In the genomic region with DNA sequence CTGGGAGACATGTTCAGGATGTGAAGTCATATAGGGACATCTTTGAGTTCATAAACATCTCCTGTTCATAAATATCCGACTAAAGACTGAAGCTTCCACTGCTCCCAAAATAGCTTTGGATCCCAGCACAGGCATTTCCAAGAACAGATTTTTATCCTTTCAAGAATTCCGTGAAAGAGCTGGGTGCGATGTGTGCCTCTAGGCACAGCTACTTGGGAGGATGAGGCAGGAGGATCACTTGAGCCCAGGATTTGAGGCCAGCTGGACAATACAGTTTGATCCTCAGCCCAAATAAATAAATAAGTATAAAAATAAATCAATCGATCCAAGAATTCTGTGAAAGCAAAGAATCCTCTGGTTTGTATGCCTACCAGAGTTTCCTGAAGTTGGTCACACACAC, we compare ENCODE assay signal across 33 cellular contexts. TPM values are rescaled to one million over a fixed set of nuclear protein-coding genes. Genes with fewer than 3 reads are reported as not detected.
"Had no signal": no experiment of that assay in that cellular context is flagged by ENCODE, and none has a peak within 500 bp of the region (broad histone marks: within the 10 kb centered on the region; RNA-seq: fewer than 3 reads in every experiment).

No MANE protein-coding gene starts in this region.

- H3K4me3 Mint-ChIP-seq: endodermal cell; mesothelial cell of epicardium; naive thymus-derived CD4-positive, alpha-beta T cell; nephron; neural progenitor cell; stimulated activated memory B cell treated with anti-CD40 and anti-IgM and Interleukin-4, amounts not matched to agents 10 μg/mL and 1 μg/mL and 100 μg/mL, for 72 hours; type B pancreatic cell had no signal

- H3K9me3 ChIP-seq: gastrocnemius medialis, mucosa of descending colon, right atrium auricular region, testis, tibial artery had no signal

- H3K27me3 ChIP-seq: testis had no signal

- DNase-seq: dorsolateral prefrontal cortex; effector CD4-positive, alpha-beta T cell; foreskin fibroblast; gastrocnemius medialis; head of caudate nucleus; kidney; mucosa of descending colon; naive thymus-derived CD4-positive, alpha-beta T cell; stimulated activated CD4-positive, alpha-beta T cell treated with anti-CD3 and anti-CD28 coated beads, Interleukin-2, amount 100 ng/mL, for 24 hours; stimulated activated CD4-positive, alpha-beta T cell treated with anti-CD3 and anti-CD28 coated beads, Interleukin-4, amount 100 ng/mL, for 4 hours; stimulated activated naive CD8-positive, alpha-beta T cell treated with anti-CD3 and anti-CD28 coated beads, Interleukin-15, Interleukin-2, amounts not matched to agents 100 U/mL and 50 U/mL, for 24 hours; substantia nigra; testis; tibial artery had no signal

- ATAC-seq: esophagus mucosa; gastrocnemius medialis; left lobe of liver; mucosa of descending colon; naive thymus-derived CD4-positive, alpha-beta T cell; sciatic nerve; stimulated activated memory B cell treated with anti-CD40 and anti-IgM and Interleukin-4, amounts not matched to agents 10 μg/mL and 1 μg/mL and 100 μg/mL, for 72 hours; stimulated activated naive CD8-positive, alpha-beta T cell treated with anti-CD3 and anti-CD28 coated beads, Interleukin-15, Interleukin-2, amounts not matched to agents 100 U/mL and 50 U/mL, for 24 hours had no signal

- H3K9me3 Mint-ChIP-seq: endodermal cell; memory B cell; mesothelial cell of epicardium; nephron; neural progenitor cell; stimulated activated memory B cell treated with anti-CD40 and anti-IgM and Interleukin-4, amounts not matched to agents 10 μg/mL and 1 μg/mL and 100 μg/mL, for 72 hours; type B pancreatic cell had no signal

- H3K9ac ChIP-seq: neural progenitor cell, parathyroid adenoma had no signal

- H3K27ac ChIP-seq: dorsolateral prefrontal cortex, epithelial cell of prostate, gastrocnemius medialis, hepatocyte, neural progenitor cell, parathyroid adenoma, right atrium auricular region, testis, tibial artery had no signal

- H3K79me2 ChIP-seq: hepatocyte, parathyroid adenoma had no signal

- H3K36me3 ChIP-seq: gastrocnemius medialis, neural progenitor cell, right atrium auricular region, tibial artery had no signal

- H3K36me3 Mint-ChIP-seq: memory B cell; mesothelial cell of epicardium; naive thymus-derived CD4-positive, alpha-beta T cell; neural progenitor cell; stimulated activated memory B cell treated with anti-CD40 and anti-IgM and Interleukin-4, amounts not matched to agents 10 μg/mL and 1 μg/mL and 100 μg/mL, for 72 hours; type B pancreatic cell had no signal

- H2AFZ ChIP-seq: hepatocyte, parathyroid adenoma had no signal

- H3K4me1 ChIP-seq: parathyroid adenoma had no signal

- H3K4me2 ChIP-seq: hepatocyte had no signal

- H3K27ac Mint-ChIP-seq: mesothelial cell of epicardium; naive thymus-derived CD4-positive, alpha-beta T cell; neural progenitor cell; progenitor cell of endocrine pancreas; type B pancreatic cell had no signal

- H3K4me3 ChIP-seq: dorsolateral prefrontal cortex, gastrocnemius medialis, hepatocyte, lung, mucosa of descending colon, neural progenitor cell, right atrium auricular region, testis, tibial artery had no signal

RNA-seq across cellular contexts. Expression of a gene that starts 6.7 kb away (rescaled TPM):
- total RNA-seq: endodermal cell; hepatocyte; liver; naive thymus-derived CD4-positive, alpha-beta T cell had no signal
- polyA plus RNA-seq: naive thymus-derived CD4-positive, alpha-beta T cell had no signal

RNA-seq across cellular contexts. Expression of a gene that starts 41.3 kb away (rescaled TPM):
- total RNA-seq: glomerular endothelial cell, hepatocyte, mucosa of descending colon, osteoblast, right atrium auricular region had no signal
- polyA plus RNA-seq: hepatocyte had no signal

RNA-seq across cellular contexts. Expression of a gene that starts 49.8 kb away (rescaled TPM):
- total RNA-seq: naive thymus-derived CD4-positive, alpha-beta T cell; progenitor cell of endocrine pancreas had no signal
- polyA plus RNA-seq: naive thymus-derived CD4-positive, alpha-beta T cell had no signal
